16 cellular contexts compared by ENCODE assay signal in the genomic region with DNA sequence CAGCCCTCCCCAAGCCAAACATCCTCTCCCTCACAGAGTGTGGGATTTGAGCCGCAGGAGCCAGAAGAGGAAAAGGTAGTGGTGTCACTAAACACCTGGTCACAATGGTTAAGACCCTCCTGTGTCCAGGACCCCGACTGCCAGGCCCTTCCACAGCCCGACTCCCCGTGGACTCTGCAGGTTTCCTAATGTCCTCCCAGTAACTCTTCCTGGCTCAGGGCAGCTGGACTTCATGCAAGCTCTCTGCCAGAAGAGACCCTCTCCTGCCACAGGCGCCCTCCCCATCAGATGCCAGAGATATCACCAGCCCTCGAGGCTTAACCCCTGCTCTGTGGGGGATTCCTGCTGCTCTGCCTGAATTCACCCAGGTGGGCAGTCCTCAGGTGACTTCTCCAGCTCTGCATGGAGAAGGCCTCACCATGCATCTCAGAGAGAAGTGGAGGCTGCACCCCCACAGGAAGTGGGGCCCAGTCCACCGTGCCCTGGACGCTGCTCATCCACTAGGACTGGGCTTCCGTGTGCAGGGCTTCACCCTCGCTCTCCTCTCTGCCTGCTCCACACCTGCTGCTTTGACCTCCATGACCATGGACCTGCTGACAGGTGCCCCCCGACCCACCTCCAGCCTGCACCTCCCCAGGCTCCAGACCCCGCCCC.
A peak's percentile ranks its signal among the peaks of the same experiment; 100 is the strongest.
DNase-seq lines count a peak whose midpoint lies in the region; ATAC-seq lines count a peak whose summit lies in the region.
"Had no signal": no experiment of that assay in that cellular context is flagged by ENCODE, and none has a peak within 500 bp of the region (broad histone marks: within the 10 kb centered on the region; RNA-seq: fewer than 3 reads in every experiment).

No MANE protein-coding gene starts in this region.

- no peaks in the 10 kb centered on the region for H3K36me3 ChIP-seq in H7 (replicated peaks; ENCODE audit: control insufficient read depth, insufficient read depth, low read length)

- H3K4me3 ChIP-seq in H7 (ENCODE audit: insufficient read depth, low read depth, low read length): no peak overlapping the region
- H3K4me3 ChIP-seq: BLaER1 treated with 17β-estradiol and CSF1 and Interleukin-3, amounts not matched to agents 10 nM and 100 nM had no signal

- DNase-seq in activated CD8-positive, alpha-beta memory T cell treated with anti-CD3 and anti-CD28 coated beads, Interleukin-2, amount 50 U/mL, for 48 hours: peak; percentile 23
- no peak for DNase-seq in activated CD8-positive, alpha-beta memory T cell treated with anti-CD3 and anti-CD28 coated beads, Interleukin-2, amount 50 U/mL, for 4 hours
- DNase-seq in H7 (peak; percentile 56), islet precursor cell (peak; percentile 41), posterior vena cava (ENCODE audit: low spot score) (peak; percentile 38), NCI-H2171 (lab: John Stamatoyannopoulos, UW) (no peak), NCI-H1092 treated with DMSO at 0.1 percent for 48 hours (lab: John Stamatoyannopoulos, UW) (no peak)
- DNase-seq: CD8-positive, alpha-beta memory T cell; DND-41; NCI-H1048; NCI-H146; NCI-H2081 treated with DMSO at 0.1 percent for 48 hours; NCI-H524; SHP77 had no signal

- intact Hi-C loops in posterior vena cava (cut with DNase I): no loop called here

- ATAC-seq in HG03039 (IDR thresholded peaks at IDR 0.05; ENCODE audit: unreplicated experiment): no peak

- H3K27me3 ChIP-seq in H7 (ENCODE audit: control insufficient read depth, insufficient read depth, low read length): no peaks in the 10 kb centered on the region
- H3K27me3 ChIP-seq: BLaER1 treated with 17β-estradiol and CSF1 and Interleukin-3, amounts not matched to agents 10 nM and 100 nM had no signal

Comparison
In these comparisons a context has a peak if more than half of its experiments do, and no peak if none do; other contexts are left out.
1. DNase-seq: peak in activated CD8-positive, alpha-beta memory T cell treated with anti-CD3 and anti-CD28 coated beads, Interleukin-2, amount 50 U/mL, for 48 hours (single experiment), H7 (single experiment), islet precursor cell (single experiment) and posterior vena cava (single experiment); none in activated CD8-positive, alpha-beta memory T cell treated with anti-CD3 and anti-CD28 coated beads, Interleukin-2, amount 50 U/mL, for 4 hours (single experiment), NCI-H2171 (single experiment) and NCI-H1092 treated with DMSO at 0.1 percent for 48 hours (single experiment).